2 cellular contexts compared by ENCODE assay signal in the genomic region with DNA sequence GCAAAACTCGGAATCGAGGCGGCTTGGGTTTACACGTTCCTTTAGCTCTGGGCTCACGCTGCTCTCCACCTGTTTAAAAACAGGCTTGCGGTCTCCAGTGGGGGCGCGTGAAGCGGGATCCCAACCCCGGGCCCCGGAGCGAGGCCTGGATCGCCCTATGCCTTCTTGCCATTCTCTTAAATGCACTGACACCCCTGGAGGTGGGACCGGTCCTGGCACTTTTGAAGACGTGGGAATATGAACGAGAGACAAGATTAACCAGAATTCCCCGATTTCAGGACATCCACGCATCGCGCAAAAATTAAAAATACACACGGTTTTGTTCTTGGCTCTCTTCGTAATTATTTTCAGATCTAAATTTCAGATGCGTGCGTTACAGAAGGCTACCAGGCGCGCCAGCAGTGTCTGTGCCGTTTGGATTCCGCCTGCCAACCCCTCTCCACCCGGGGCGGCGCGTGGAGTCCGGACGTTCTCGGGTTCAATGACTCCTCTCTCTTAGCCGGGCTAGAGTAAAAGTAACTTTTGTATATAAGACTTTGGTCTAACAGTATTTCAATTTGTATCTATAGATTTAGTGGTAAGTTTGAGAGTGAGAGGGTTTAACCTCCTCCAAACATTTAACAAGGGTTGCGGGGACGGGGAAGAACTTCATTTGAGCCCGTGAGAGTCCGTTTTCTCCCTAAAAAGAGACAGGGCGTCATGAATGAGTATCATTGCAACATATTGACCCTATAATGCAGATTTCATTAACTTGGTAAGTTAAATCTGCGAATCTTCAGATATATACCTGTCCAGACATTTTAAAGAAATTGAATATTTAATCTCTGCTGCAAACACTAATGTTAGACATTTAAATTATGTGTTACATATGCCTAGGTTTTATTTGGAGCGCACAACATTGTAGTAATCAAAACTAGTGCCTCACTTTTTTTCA.
A peak's percentile ranks its signal among the peaks of the same experiment; 100 is the strongest.
TF ChIP-seq lines count a peak whose summit lies in the region.

No MANE protein-coding gene starts in this region.

TF ChIP-seq in IMR-90, 13 proteins besides CTCF, POLR2A, EP300 and RAD21 (continued from another document):
- TF ChIP-seq CEBPB (IDR thresholded peaks at IDR 0.05; ENCODE audit: low read depth, low read length) (no peak), SMC3 (IDR thresholded peaks at IDR 0.05; ENCODE audit: low read depth, low read length) (no peak), BHLHE40 (IDR thresholded peaks at IDR 0.05; ENCODE audit: low read depth, low read length) (no peak)

TF ChIP-seq in neural cell, 6 proteins besides CTCF, POLR2A, EP300 and RAD21 (continued from another document):
- TF ChIP-seq EZH2 (IDR thresholded peaks at IDR 0.05; ENCODE audit: borderline replicate concordance, insufficient read depth, low read length, poor library complexity, severe bottlenecking), result no peak
- no peak for TF ChIP-seq TAF1 (IDR thresholded peaks at IDR 0.05; ENCODE audit: low read depth)
- peak; percentile 36 for TF ChIP-seq POLR2AphosphoS5 (IDR thresholded peaks at IDR 0.05)
